8 cellular contexts compared by ENCODE assay signal in the genomic region with DNA sequence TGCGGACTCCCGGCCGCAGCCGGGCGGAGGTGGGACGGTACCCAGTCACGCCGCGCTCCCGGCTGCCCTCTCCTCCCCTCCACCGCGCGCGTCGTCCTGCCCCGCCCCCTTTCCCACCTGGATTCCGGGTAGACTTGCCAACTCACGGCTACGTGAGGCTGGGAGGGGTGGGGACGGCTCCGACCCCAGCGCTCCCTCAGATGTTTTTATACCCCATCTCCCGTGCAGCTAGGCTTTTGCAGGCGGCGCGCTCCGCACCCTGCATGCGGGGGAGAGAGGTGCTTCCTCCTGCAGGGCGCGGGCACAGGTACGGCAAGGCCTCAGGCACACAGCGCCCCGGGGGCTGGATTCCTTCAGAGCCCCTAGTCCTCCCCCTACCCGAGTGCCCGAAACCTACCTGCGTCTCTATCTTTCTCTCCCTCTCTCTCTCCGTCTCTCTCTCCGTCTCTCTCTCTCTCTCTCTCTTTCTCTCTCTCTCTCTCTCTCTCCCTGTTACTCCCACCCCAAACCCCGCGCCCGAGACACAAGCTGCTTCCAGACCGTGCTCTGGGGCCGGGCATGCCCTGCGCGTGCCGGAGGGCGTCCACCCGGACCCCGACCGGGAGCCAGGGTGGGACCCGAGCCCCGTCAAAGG. TPM values are rescaled to one million over a fixed set of nuclear protein-coding genes. Genes with fewer than 3 reads are reported as not detected.
DNase-seq lines count a peak whose midpoint lies in the region; ATAC-seq and TF ChIP-seq lines count a peak whose summit lies in the region.

No MANE protein-coding gene starts in this region.

- H3K4me1 ChIP-seq in BLaER1 treated with 17β-estradiol and CSF1 and Interleukin-3, amounts not matched to agents 10 nM and 100 nM: peaks cover 18 to 42% (median 30%) of the 10 kb centered on the region in 10 experiments

- H3K36me3 ChIP-seq in BLaER1 treated with 17β-estradiol and CSF1 and Interleukin-3, amounts not matched to agents 10 nM and 100 nM: no peaks in the 10 kb centered on the region
- no peaks in the 10 kb centered on the region for H3K36me3 ChIP-seq in kidney epithelial cell (ENCODE audit: control insufficient read depth, insufficient read depth, low read length)

- H4K20me1 ChIP-seq in BLaER1 treated with 17β-estradiol and CSF1 and Interleukin-3, amounts not matched to agents 10 nM and 100 nM: peaks cover 0 to 95% (median 84%) of the 10 kb centered on the region in 11 experiments; a peak in 18 of 22 replicates

- ATAC-seq in HG02981 (IDR thresholded peaks at IDR 0.05; ENCODE audit: unreplicated experiment): no peak

- no peak for TF ChIP-seq CTCF in kidney epithelial cell (IDR thresholded peaks at IDR 0.05; ENCODE audit: insufficient read depth, low read length, poor library complexity, severe bottlenecking)

- H3K9me3 ChIP-seq in BLaER1 treated with 17β-estradiol and CSF1 and Interleukin-3, amounts not matched to agents 10 nM and 100 nM (replicated peaks in 1 of 11): peaks cover 0 to 4% (median 0%) of the 10 kb centered on the region in 11 experiments; a peak in 1 of 22 replicates

- DNase-seq in NCI-H1105 treated with DMSO at 0.1 percent for 48 hours (lab: John Stamatoyannopoulos, UW) (peak; percentile 27), kidney epithelial cell (ENCODE audit: low read depth) (no peak), substantia nigra (lab: John Stamatoyannopoulos, UW) (peak in 2 of 49 donors; percentile 66 to 91), SKM-1 (lab: John Stamatoyannopoulos, UW; ENCODE audit: unreplicated experiment) (no peak), KG1 (lab: John Stamatoyannopoulos, UW) (no peak)

- H3K4me3 ChIP-seq in BLaER1 treated with 17β-estradiol and CSF1 and Interleukin-3, amounts not matched to agents 10 nM and 100 nM: no peak overlapping the region
- peak overlapping the region; percentile 89 for H3K4me3 ChIP-seq in kidney epithelial cell (ENCODE audit: low read depth, low read length)

- no peak overlapping the region for H3K9ac ChIP-seq in BLaER1 treated with 17β-estradiol and CSF1 and Interleukin-3, amounts not matched to agents 10 nM and 100 nM

- peaks cover 98 to 100% (median 99%) of the 10 kb centered on the region in 11 experiments for H3K27me3 ChIP-seq in BLaER1 treated with 17β-estradiol and CSF1 and Interleukin-3, amounts not matched to agents 10 nM and 100 nM
- H3K27me3 ChIP-seq in kidney epithelial cell (ENCODE audit: control insufficient read depth, insufficient read depth, low read length): no peaks in the 10 kb centered on the region

- H3K4me2 ChIP-seq in BLaER1 treated with 17β-estradiol and CSF1 and Interleukin-3, amounts not matched to agents 10 nM and 100 nM: peak overlapping the region in 8 of 11 experiments; percentile 4 to 37 (median 10); a peak in 7 of 22 replicates

- no peak overlapping the region for H3K27ac ChIP-seq in BLaER1 treated with 17β-estradiol and CSF1 and Interleukin-3, amounts not matched to agents 10 nM and 100 nM
- H3K27ac ChIP-seq in angular gyrus (ENCODE audit: low read depth, low read length) (peak overlapping the region; percentile 85), substantia nigra (ENCODE audit: low read depth, low read length, poor library complexity, severe bottlenecking) (peak overlapping the region; percentile 67)

RNA-seq across cellular contexts. Expression of gene PDGFB, which starts 1.9 kb away (rescaled TPM):
- 159 and 165 TPM in 2 replicates for total RNA-seq in kidney epithelial cell

Comparison
In these comparisons a context has a peak if more than half of its experiments do, and no peak if none do; other contexts are left out.
1. H3K27ac ChIP-seq: peak in angular gyrus (single experiment) and substantia nigra (single experiment); none in BLaER1 treated with 17β-estradiol and CSF1 and Interleukin-3, amounts not matched to agents 10 nM and 100 nM (0 of 11).